In genomic region chr12:124802361-124802760, GRCh38 we compare ENCODE assay signal across 14 cellular contexts.
DNase-seq lines count a peak whose midpoint lies in the region; ATAC-seq and TF ChIP-seq lines count a peak whose summit lies in the region.
"Had no signal": no experiment of that assay in that cellular context is flagged by ENCODE, and none has a peak within 500 bp of the region (broad histone marks: within the 10 kb centered on the region; RNA-seq: fewer than 3 reads in every experiment).

No MANE protein-coding gene starts in this region.

- peaks cover 0 to 2% of the 10 kb centered on the region in 2 experiments for H3K4me1 ChIP-seq in trophoblast cell (ENCODE audit: control insufficient read depth in 1 of 2, insufficient read depth in 2 of 2, low read length in 2 of 2)
- H3K4me1 ChIP-seq: HAP-1 had no signal

- CTCF ChIA-PET in RWPE1 (lab: Yijun Ruan, JAX) (no interaction called here), WTC11 (lab: Charles Lee) (interaction anchor here (1.0 kb wide), 1 partner anchor 25 kb away, joined by 4 read pairs; no protein-coding TSS in a partner anchor)

- no peak for TF ChIP-seq CTCF in RWPE1 (conservative IDR thresholded peaks at IDR 0.05; ENCODE audit: low read depth)
- TF ChIP-seq CTCF in WTC11 (IDR thresholded peaks at IDR 0.05): no peak
- TF ChIP-seq CTCF in epithelial cell of esophagus (IDR thresholded peaks at IDR 0.05; ENCODE audit: insufficient read depth, low read depth, low read length, missing control alignments): no peak
- no peak for TF ChIP-seq CTCF in WERI-Rb-1 (IDR thresholded peaks at IDR 0.05; ENCODE audit: low read depth, low read length)

- WGBS in trophoblast cell (ENCODE audit: extremely low coverage, insufficient coverage, insufficient read length): no CpG with 5 or more reads among the region's 14 CpGs

- H3K79me2 ChIP-seq in trophoblast cell (ENCODE audit: control insufficient read depth, insufficient read depth, low read length, poor library complexity): no peaks in the 10 kb centered on the region

- H2AK5ac ChIP-seq in trophoblast cell (ENCODE audit: low read length): no peak overlapping the region

- no peak overlapping the region for H3K18ac ChIP-seq in trophoblast cell (ENCODE audit: low read length)

- H3K4me2 ChIP-seq in trophoblast cell (ENCODE audit: low read length): no peak overlapping the region
- H3K4me2 ChIP-seq: BLaER1 treated with 17β-estradiol and CSF1 and Interleukin-3, amounts not matched to agents 10 nM and 100 nM had no signal

- H3K36me3 ChIP-seq in trophoblast cell (ENCODE audit: control insufficient read depth in 1 of 2, insufficient read depth in 2 of 2, low read length in 2 of 2): peaks cover 6 to 18% of the 10 kb centered on the region in 2 experiments
- peaks cover 19% of the 10 kb centered on the region for H3K36me3 ChIP-seq in WERI-Rb-1

- no peak for ATAC-seq in WTC11
- ATAC-seq in stimulated activated naive CD8-positive, alpha-beta T cell treated with anti-CD3 and anti-CD28 coated beads, Interleukin-15, Interleukin-2, amounts not matched to agents 100 U/mL and 50 U/mL, for 24 hours: no peak
- ATAC-seq: CD8-positive, alpha-beta T cell; GM12878 had no signal

- no peak overlapping the region for H2BK5ac ChIP-seq in trophoblast cell (ENCODE audit: low read depth, low read length, poor library complexity)

- H3K14ac ChIP-seq in trophoblast cell (ENCODE audit: low read length): no peak overlapping the region

- no peaks in the 10 kb centered on the region for H3K79me1 ChIP-seq in trophoblast cell (ENCODE audit: low read length)

- H4K91ac ChIP-seq in trophoblast cell (ENCODE audit: low read depth, low read length): no peak overlapping the region

- POLR2A ChIA-PET in RWPE1 (lab: Yijun Ruan, JAX; ENCODE audit: low non-redundant PET): no interaction called here
- POLR2A ChIA-PET in WTC11 (lab: Charles Lee): no interaction called here

- no peaks in the 10 kb centered on the region for H3K9me3 Mint-ChIP-seq in WTC11
- H3K9me3 Mint-ChIP-seq: CD8-positive, alpha-beta T cell had no signal

- no peaks in the 10 kb centered on the region for H3K27me3 Mint-ChIP-seq in WTC11 (ENCODE audit: low read depth)
- H3K27me3 Mint-ChIP-seq: B cell had no signal

- H3K27me3 ChIP-seq in trophoblast cell (ENCODE audit: insufficient read depth, low read length): no peaks in the 10 kb centered on the region
- H3K27me3 ChIP-seq in WERI-Rb-1 (ENCODE audit: insufficient read depth, low read depth, severe bottlenecking): no peaks in the 10 kb centered on the region
- H3K27me3 ChIP-seq: BLaER1 treated with 17β-estradiol and CSF1 and Interleukin-3, amounts not matched to agents 10 nM and 100 nM had no signal

- H2BK120ac ChIP-seq in trophoblast cell (ENCODE audit: insufficient read depth, low read length, poor library complexity): no peak overlapping the region

- DNase-seq in RWPE1 (ENCODE audit: low spot score): no peak
- no peak for DNase-seq in WTC11 (ENCODE audit: low spot score)
- DNase-seq in epithelial cell of esophagus (ENCODE audit: low read depth): peak; percentile 16
- no peak for DNase-seq in trophoblast cell
- DNase-seq in WERI-Rb-1: no peak
- no peak for DNase-seq in SKM-1 (lab: John Stamatoyannopoulos, UW; ENCODE audit: unreplicated experiment)
- no peak for DNase-seq in stimulated activated naive CD8-positive, alpha-beta T cell treated with anti-CD3 and anti-CD28 coated beads, Interleukin-15, Interleukin-2, amounts not matched to agents 100 U/mL and 50 U/mL, for 24 hours
- DNase-seq: Calu3; CD8-positive, alpha-beta T cell; DMS79 treated with DMSO at 0.1 percent for 48 hours had no signal

- peak overlapping the region; percentile 43; the same call in 1 of the 2 replicates for H3K27ac Mint-ChIP-seq in WTC11
- H3K27ac Mint-ChIP-seq: B cell; CD8-positive, alpha-beta T cell had no signal

- H2BK12ac ChIP-seq in trophoblast cell (ENCODE audit: low read length): no peak overlapping the region

- peaks cover 29% of the 10 kb centered on the region for H3K36me3 Mint-ChIP-seq in WTC11

- H3K27ac ChIP-seq in RWPE1 (peak overlapping the region; percentile 83), trophoblast cell (ENCODE audit: low read depth, low read length) (no peak overlapping the region), WERI-Rb-1 (no peak overlapping the region)

- H3K4me1 Mint-ChIP-seq in WTC11: peaks cover 13% of the 10 kb centered on the region
- H3K4me1 Mint-ChIP-seq: B cell had no signal

- no peak overlapping the region for H4K12ac ChIP-seq in trophoblast cell (ENCODE audit: low read depth, low read length)

- no peak overlapping the region for H3K9ac ChIP-seq in trophoblast cell (ENCODE audit: low read length)
- H3K9ac ChIP-seq: BLaER1 treated with 17β-estradiol and CSF1 and Interleukin-3, amounts not matched to agents 10 nM and 100 nM had no signal

- H2AFZ ChIP-seq in trophoblast cell (ENCODE audit: insufficient read depth, low read length, poor library complexity): no peak overlapping the region

- H3K4me3 ChIP-seq in epithelial cell of esophagus (ENCODE audit: low read length) (no peak overlapping the region), trophoblast cell (ENCODE audit: low read depth, low read length) (no peak overlapping the region), WERI-Rb-1 (ENCODE audit: low read depth, low read length) (no peak overlapping the region)
- H3K4me3 ChIP-seq: BLaER1 treated with 17β-estradiol and CSF1 and Interleukin-3, amounts not matched to agents 10 nM and 100 nM; GM12878; HAP-1 had no signal

- no peak overlapping the region for H3K23ac ChIP-seq in trophoblast cell (ENCODE audit: low read length)

- H4K8ac ChIP-seq in trophoblast cell (ENCODE audit: low read depth, low read length): no peak overlapping the region

- H3K4me3 Mint-ChIP-seq in WTC11: no peak overlapping the region
- H3K4me3 Mint-ChIP-seq: B cell; CD8-positive, alpha-beta T cell had no signal

- H3K9me3 ChIP-seq in trophoblast cell (ENCODE audit: insufficient read depth, low read depth, low read length): peaks cover 4% of the 10 kb centered on the region
- no peaks in the 10 kb centered on the region for H3K9me3 ChIP-seq in WERI-Rb-1 (ENCODE audit: severe bottlenecking)
- H3K9me3 ChIP-seq: BLaER1 treated with 17β-estradiol and CSF1 and Interleukin-3, amounts not matched to agents 10 nM and 100 nM; HAP-1 had no signal

- H3K4ac ChIP-seq in trophoblast cell (ENCODE audit: low read depth, low read length): peak overlapping the region; percentile 20

TF ChIP-seq in WTC11, 78 proteins besides CTCF, POLR2A, EP300 and RAD21 (continues in another document):
- no peak for TF ChIP-seq TEAD4 (CRISPR knock-in tag; IDR thresholded peaks at IDR 0.05)
- TF ChIP-seq IRF2 (CRISPR knock-in tag; IDR thresholded peaks at IDR 0.05; ENCODE audit: borderline replicate concordance, low read depth): no peak
- no peak for TF ChIP-seq TEAD1 (CRISPR knock-in tag; IDR thresholded peaks at IDR 0.05)
- no peak for TF ChIP-seq ZNF317 (CRISPR knock-in tag; IDR thresholded peaks at IDR 0.05; ENCODE audit: borderline replicate concordance, low read depth)
- TF ChIP-seq ZSCAN18 (CRISPR knock-in tag; IDR thresholded peaks at IDR 0.05): no peak
- TF ChIP-seq AFF4 (CRISPR knock-in tag; IDR thresholded peaks at IDR 0.05; ENCODE audit: borderline replicate concordance): no peak
- TF ChIP-seq NFYB (CRISPR knock-in tag; conservative IDR thresholded peaks at IDR 0.05; ENCODE audit: low read depth): no peak
- TF ChIP-seq ZNF423 (CRISPR knock-in tag; IDR thresholded peaks at IDR 0.05): no peak
- TF ChIP-seq JAZF1 (CRISPR knock-in tag; IDR thresholded peaks at IDR 0.05): no peak
